15 cellular contexts compared by ENCODE assay signal in genomic region chr1:168092151-168092550, GRCh38. TPM values are rescaled to one million over a fixed set of nuclear protein-coding genes. Genes with fewer than 3 reads are reported as not detected.
"Had no signal": no experiment of that assay in that cellular context is flagged by ENCODE, and none has a peak within 500 bp of the region (broad histone marks: within the 10 kb centered on the region; RNA-seq: fewer than 3 reads in every experiment).

No MANE protein-coding gene starts in this region.

- H3K9me3 ChIP-seq: tibial nerve had no signal

- H3K27ac Mint-ChIP-seq: activated T-helper 17 cell treated with anti-CD3 and anti-CD28 coated beads, Interleukin-2, amount 50 U/mL, for 72 hours; progenitor cell of endocrine pancreas had no signal

- DNase-seq: activated CD4-positive, alpha-beta T cell treated with anti-CD3 and anti-CD28 coated beads, Interleukin-2, amount 50 U/mL, for 1 hour; activated CD4-positive, CD25-positive, alpha-beta regulatory T cell; activated naive CD4-positive, alpha-beta T cell treated with Interleukin-2 at 50 U/mL for 16 hours; dermis blood vessel endothelial cell; left colon; naive thymus-derived CD4-positive, alpha-beta T cell; occipital lobe; right cardiac atrium; small intestine; stimulated activated CD4-positive, alpha-beta T cell treated with anti-CD3 and anti-CD28 coated beads, Interleukin-4, amount 100 ng/mL, for 24 hours; stimulated activated naive CD4-positive, alpha-beta T cell had no signal

- H3K27me3 Mint-ChIP-seq: activated T-helper 17 cell treated with anti-CD3 and anti-CD28 coated beads, Interleukin-2, amount 50 U/mL, for 72 hours; progenitor cell of endocrine pancreas had no signal

- H3K27ac ChIP-seq: tibial nerve had no signal

- ATAC-seq: activated T-helper 17 cell treated with anti-CD3 and anti-CD28 coated beads, Interleukin-2, amount 50 U/mL, for 72 hours; left colon; naive thymus-derived CD4-positive, alpha-beta T cell; right cardiac atrium had no signal

- H3K36me3 Mint-ChIP-seq: naive thymus-derived CD4-positive, alpha-beta T cell had no signal

- H3K4me3 ChIP-seq: lung, tibial nerve had no signal

- H3K4me1 ChIP-seq: tibial nerve had no signal

- H3K9me3 Mint-ChIP-seq: activated T-helper 17 cell treated with anti-CD3 and anti-CD28 coated beads, Interleukin-2, amount 50 U/mL, for 72 hours; naive thymus-derived CD4-positive, alpha-beta T cell had no signal

- H3K4me1 Mint-ChIP-seq: activated T-helper 17 cell treated with anti-CD3 and anti-CD28 coated beads, Interleukin-2, amount 50 U/mL, for 72 hours had no signal

- H3K4me3 Mint-ChIP-seq: activated T-helper 17 cell treated with anti-CD3 and anti-CD28 coated beads, Interleukin-2, amount 50 U/mL, for 72 hours; naive thymus-derived CD4-positive, alpha-beta T cell had no signal

- H3K27me3 ChIP-seq: tibial nerve had no signal

RNA-seq across cellular contexts. Expression of gene GPR161, which starts 44.6 kb away (rescaled TPM):
- polyA plus RNA-seq: naive thymus-derived CD4-positive, alpha-beta T cell had no signal
